Comparison of ENCODE assay signal across 2 cellular contexts in the genomic region with DNA sequence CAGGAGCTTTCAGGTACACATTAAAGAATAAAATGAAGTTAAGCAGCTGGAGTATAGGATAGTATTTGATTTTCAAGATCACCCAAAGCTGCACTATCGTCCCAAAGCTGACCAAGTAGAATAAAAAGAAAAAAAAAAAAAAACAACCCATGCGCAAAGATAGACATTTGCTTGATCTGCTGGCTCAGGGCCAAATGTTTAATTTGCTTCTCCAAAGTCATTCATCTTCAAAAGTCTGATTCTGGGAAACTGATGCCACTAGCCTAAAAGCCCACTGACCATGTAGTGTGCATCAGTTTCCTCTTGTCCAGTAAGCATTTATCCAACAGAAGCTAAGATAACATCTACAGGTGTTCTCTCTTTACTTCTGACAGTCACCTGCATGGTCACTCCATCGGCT.
TF ChIP-seq lines count a peak whose summit lies in the region.

No MANE protein-coding gene starts in this region.

TF ChIP-seq in HCT116, 20 proteins besides CTCF, POLR2A, EP300 and RAD21 (continued from another document):
- TF ChIP-seq, protein P1, sequence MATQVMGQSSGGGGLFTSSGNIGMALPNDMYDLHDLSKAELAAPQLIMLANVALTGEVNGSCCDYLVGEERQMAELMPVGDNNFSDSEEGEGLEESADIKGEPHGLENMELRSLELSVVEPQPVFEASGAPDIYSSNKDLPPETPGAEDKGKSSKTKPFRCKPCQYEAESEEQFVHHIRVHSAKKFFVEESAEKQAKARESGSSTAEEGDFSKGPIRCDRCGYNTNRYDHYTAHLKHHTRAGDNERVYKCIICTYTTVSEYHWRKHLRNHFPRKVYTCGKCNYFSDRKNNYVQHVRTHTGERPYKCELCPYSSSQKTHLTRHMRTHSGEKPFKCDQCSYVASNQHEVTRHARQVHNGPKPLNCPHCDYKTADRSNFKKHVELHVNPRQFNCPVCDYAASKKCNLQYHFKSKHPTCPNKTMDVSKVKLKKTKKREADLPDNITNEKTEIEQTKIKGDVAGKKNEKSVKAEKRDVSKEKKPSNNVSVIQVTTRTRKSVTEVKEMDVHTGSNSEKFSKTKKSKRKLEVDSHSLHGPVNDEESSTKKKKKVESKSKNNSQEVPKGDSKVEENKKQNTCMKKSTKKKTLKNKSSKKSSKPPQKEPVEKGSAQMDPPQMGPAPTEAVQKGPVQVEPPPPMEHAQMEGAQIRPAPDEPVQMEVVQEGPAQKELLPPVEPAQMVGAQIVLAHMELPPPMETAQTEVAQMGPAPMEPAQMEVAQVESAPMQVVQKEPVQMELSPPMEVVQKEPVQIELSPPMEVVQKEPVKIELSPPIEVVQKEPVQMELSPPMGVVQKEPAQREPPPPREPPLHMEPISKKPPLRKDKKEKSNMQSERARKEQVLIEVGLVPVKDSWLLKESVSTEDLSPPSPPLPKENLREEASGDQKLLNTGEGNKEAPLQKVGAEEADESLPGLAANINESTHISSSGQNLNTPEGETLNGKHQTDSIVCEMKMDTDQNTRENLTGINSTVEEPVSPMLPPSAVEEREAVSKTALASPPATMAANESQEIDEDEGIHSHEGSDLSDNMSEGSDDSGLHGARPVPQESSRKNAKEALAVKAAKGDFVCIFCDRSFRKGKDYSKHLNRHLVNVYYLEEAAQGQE (IDR thresholded peaks at IDR 0.05; ENCODE audit: low read depth): no peak
- TF ChIP-seq, protein P2, sequence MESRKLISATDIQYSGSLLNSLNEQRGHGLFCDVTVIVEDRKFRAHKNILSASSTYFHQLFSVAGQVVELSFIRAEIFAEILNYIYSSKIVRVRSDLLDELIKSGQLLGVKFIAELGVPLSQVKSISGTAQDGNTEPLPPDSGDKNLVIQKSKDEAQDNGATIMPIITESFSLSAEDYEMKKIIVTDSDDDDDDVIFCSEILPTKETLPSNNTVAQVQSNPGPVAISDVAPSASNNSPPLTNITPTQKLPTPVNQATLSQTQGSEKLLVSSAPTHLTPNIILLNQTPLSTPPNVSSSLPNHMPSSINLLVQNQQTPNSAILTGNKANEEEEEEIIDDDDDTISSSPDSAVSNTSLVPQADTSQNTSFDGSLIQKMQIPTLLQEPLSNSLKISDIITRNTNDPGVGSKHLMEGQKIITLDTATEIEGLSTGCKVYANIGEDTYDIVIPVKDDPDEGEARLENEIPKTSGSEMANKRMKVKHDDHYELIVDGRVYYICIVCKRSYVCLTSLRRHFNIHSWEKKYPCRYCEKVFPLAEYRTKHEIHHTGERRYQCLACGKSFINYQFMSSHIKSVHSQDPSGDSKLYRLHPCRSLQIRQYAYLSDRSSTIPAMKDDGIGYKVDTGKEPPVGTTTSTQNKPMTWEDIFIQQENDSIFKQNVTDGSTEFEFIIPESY (IDR thresholded peaks at IDR 0.05; ENCODE audit: extremely low read depth, insufficient replicate concordance, low read length): no peak
- TF ChIP-seq SP1 (IDR thresholded peaks at IDR 0.05; ENCODE audit: low read depth) (no peak), ELF1 (IDR thresholded peaks at IDR 0.05; ENCODE audit: borderline replicate concordance, low read depth) (no peak), TCF7L2 (IDR thresholded peaks at IDR 0.05; ENCODE audit: borderline replicate concordance, extremely low read depth, insufficient read depth, insufficient read length) (no peak), CBX3 (IDR thresholded peaks at IDR 0.05; ENCODE audit: low read depth) (no peak), ZNF274 (IDR thresholded peaks at IDR 0.05; ENCODE audit: low read depth, low read length) (no peak), EGR1 (IDR thresholded peaks at IDR 0.05; ENCODE audit: low read depth) (no peak), ZFX (IDR thresholded peaks at IDR 0.05) (no peak), EZH2 (IDR thresholded peaks at IDR 0.05) (no peak), YY1 (IDR thresholded peaks at IDR 0.05; ENCODE audit: extremely low read depth, insufficient replicate concordance, low read depth, low read length) (no peak), EZH2phosphoT487 (IDR thresholded peaks at IDR 0.05; ENCODE audit: borderline replicate concordance) (no peak), POLR2AphosphoS5 (IDR thresholded peaks at IDR 0.05; ENCODE audit: low read depth, low read length) (no peak), SIN3A (IDR thresholded peaks at IDR 0.05; ENCODE audit: low read depth) (no peak), FOSL1 (IDR thresholded peaks at IDR 0.05; ENCODE audit: low read depth) (no peak), JUND (IDR thresholded peaks at IDR 0.05) (no peak)
- TF ChIP-seq, protein P3, sequence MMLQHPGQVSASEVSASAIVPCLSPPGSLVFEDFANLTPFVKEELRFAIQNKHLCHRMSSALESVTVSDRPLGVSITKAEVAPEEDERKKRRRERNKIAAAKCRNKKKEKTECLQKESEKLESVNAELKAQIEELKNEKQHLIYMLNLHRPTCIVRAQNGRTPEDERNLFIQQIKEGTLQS (IDR thresholded peaks at IDR 0.05): no peak
- TF ChIP-seq, protein P4, sequence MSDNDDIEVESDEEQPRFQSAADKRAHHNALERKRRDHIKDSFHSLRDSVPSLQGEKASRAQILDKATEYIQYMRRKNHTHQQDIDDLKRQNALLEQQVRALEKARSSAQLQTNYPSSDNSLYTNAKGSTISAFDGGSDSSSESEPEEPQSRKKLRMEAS (IDR thresholded peaks at IDR 0.05): no peak

TF ChIP-seq in endothelial cell of umbilical vein, 7 proteins besides CTCF, POLR2A, EP300 and RAD21 (continued from another document):
- TF ChIP-seq POLR2AphosphoS5 (IDR thresholded peaks at IDR 0.05; ENCODE audit: insufficient read depth, low read depth, low read length) (no peak), GATA2 (IDR thresholded peaks at IDR 0.05; ENCODE audit: insufficient read depth, insufficient read length, low read depth, low read length) (no peak), JUN (IDR thresholded peaks at IDR 0.05; ENCODE audit: borderline replicate concordance, insufficient read depth, insufficient read length, low read depth) (no peak)
- TF ChIP-seq, protein P4 (IDR thresholded peaks at IDR 0.05; ENCODE audit: insufficient read depth, insufficient read length): no peak
